In genomic region chr18:79242246-79242645, GRCh38 we compare ENCODE assay signal across 23 cellular contexts.
DNase-seq lines count a peak whose midpoint lies in the region; ATAC-seq and TF ChIP-seq lines count a peak whose summit lies in the region.
"Had no signal": no experiment of that assay in that cellular context is flagged by ENCODE, and none has a peak within 500 bp of the region (broad histone marks: within the 10 kb centered on the region; RNA-seq: fewer than 3 reads in every experiment).

No MANE protein-coding gene starts in this region.

- intact Hi-C loops in left ventricle myocardium superior (cut with micrococcal nuclease): no loop called here
- intact Hi-C loops in cardiac septum (cut with DNase I): loop anchor here (10.0 kb wide), 1 partner anchor 367 kb away; no protein-coding TSS in a partner anchor

- H3K27me3 ChIP-seq in DOHH2 (ENCODE audit: control insufficient read depth, low read length): no peaks in the 10 kb centered on the region
- H3K27me3 ChIP-seq: ascending aorta, tibial artery had no signal

- peak overlapping the region; percentile 85 for H3K27ac ChIP-seq in DOHH2 (ENCODE audit: low read depth, low read length)
- H3K27ac ChIP-seq: ascending aorta, RWPE1, tibial artery had no signal

- no peaks in the 10 kb centered on the region for H3K36me3 ChIP-seq in DOHH2 (ENCODE audit: control insufficient read depth, low read length)
- H3K36me3 ChIP-seq: tibial artery had no signal

- H3K9me3 ChIP-seq in DOHH2 (ENCODE audit: control insufficient read depth, insufficient read depth, low read length): no peaks in the 10 kb centered on the region
- H3K9me3 ChIP-seq: ascending aorta, tibial artery had no signal

- no peaks in the 10 kb centered on the region for H4K20me1 ChIP-seq in DOHH2 (ENCODE audit: control insufficient read depth, insufficient read depth, low read depth, low read length)

- no peaks in the 10 kb centered on the region for H3K9me2 ChIP-seq in DOHH2 (replicated peaks; ENCODE audit: control insufficient read depth, low read length)

- peak overlapping the region; percentile 62 for H3K4me2 ChIP-seq in DOHH2 (ENCODE audit: low read length)
- H3K4me2 ChIP-seq: smooth muscle cell had no signal

- peaks cover 12% of the 10 kb centered on the region for H3F3A ChIP-seq in DOHH2 (ENCODE audit: control insufficient read depth, insufficient read depth)

- H3K27ac Mint-ChIP-seq in glutamatergic neuron (ENCODE audit: unreplicated experiment): peak overlapping the region; percentile 41
- H3K27ac Mint-ChIP-seq: activated CD8-positive, alpha-beta T cell treated with anti-CD3 and anti-CD28 coated beads, Interleukin-2, amount 10 ng/mL, durations not matched to agents 7 days and 5 days; activated naive CD8-positive, alpha-beta T cell treated with anti-CD3 and anti-CD28 coated beads for 36 hours; naive thymus-derived CD4-positive, alpha-beta T cell had no signal

- H3K36me3 Mint-ChIP-seq in glutamatergic neuron (ENCODE audit: unreplicated experiment): no peaks in the 10 kb centered on the region
- H3K36me3 Mint-ChIP-seq: activated naive CD8-positive, alpha-beta T cell treated with anti-CD3 and anti-CD28 coated beads for 36 hours had no signal

- peaks cover 52% of the 10 kb centered on the region for H3K4me1 ChIP-seq in DOHH2 (ENCODE audit: control insufficient read depth, low read length)
- H3K4me1 ChIP-seq: ascending aorta had no signal

- peak; percentile 11 for DNase-seq in NCI-H1092 (lab: John Stamatoyannopoulos, UW)
- peak; percentile 89 for DNase-seq in NCI-H748 treated with DMSO at 0.1 percent for 48 hours (lab: John Stamatoyannopoulos, UW)
- no peak for DNase-seq in glutamatergic neuron
- no peak for DNase-seq in OCI-M2 (lab: John Stamatoyannopoulos, UW; ENCODE audit: unreplicated experiment)
- DNase-seq in left ventricle myocardium superior: no peak
- DNase-seq in cardiac septum (ENCODE audit: low spot score): no peak
- DNase-seq in amygdala (lab: John Stamatoyannopoulos, UW): no peak
- DNase-seq: activated CD4-positive, alpha-beta T cell treated with anti-CD3 and anti-CD28 coated beads for 1 hour; activated CD8-positive, alpha-beta T cell treated with anti-CD3 and anti-CD28 coated beads, Interleukin-2, amount 10 ng/mL, durations not matched to agents 7 days and 5 days; activated naive CD8-positive, alpha-beta T cell treated with anti-CD3 and anti-CD28 coated beads for 36 hours; cerebellar nuclear complex; midbrain; naive thymus-derived CD4-positive, alpha-beta T cell; NCI-H1048; NCI-H2171; occipital lobe; stimulated activated CD4-positive, alpha-beta T cell treated with anti-CD3 and anti-CD28 coated beads, Interleukin-2, amount 100 ng/mL, for 24 hours; tibial artery had no signal

- TF ChIP-seq CTCF in DOHH2 (IDR thresholded peaks at IDR 0.05; ENCODE audit: low read depth, low read length, poor library complexity, severe bottlenecking) (no peak), glutamatergic neuron (IDR thresholded peaks at IDR 0.05; ENCODE audit: partially characterized antibody, unreplicated experiment) (no peak)

- no peaks in the 10 kb centered on the region for H3K79me2 ChIP-seq in DOHH2 (ENCODE audit: control insufficient read depth, low read length)

- peaks cover 5% of the 10 kb centered on the region for H3K27me3 Mint-ChIP-seq in glutamatergic neuron (ENCODE audit: unreplicated experiment)
- H3K27me3 Mint-ChIP-seq: activated naive CD8-positive, alpha-beta T cell treated with anti-CD3 and anti-CD28 coated beads for 36 hours; naive thymus-derived CD4-positive, alpha-beta T cell had no signal

- peak overlapping the region; percentile 65 for H3K4me3 Mint-ChIP-seq in glutamatergic neuron (ENCODE audit: unreplicated experiment)
- H3K4me3 Mint-ChIP-seq: activated CD8-positive, alpha-beta T cell treated with anti-CD3 and anti-CD28 coated beads, Interleukin-2, amount 10 ng/mL, durations not matched to agents 7 days and 5 days; activated naive CD8-positive, alpha-beta T cell treated with anti-CD3 and anti-CD28 coated beads for 36 hours; naive thymus-derived CD4-positive, alpha-beta T cell had no signal

- ATAC-seq in left ventricle myocardium superior: no peak
- ATAC-seq: activated CD8-positive, alpha-beta T cell treated with anti-CD3 and anti-CD28 coated beads, Interleukin-2, amount 10 ng/mL, durations not matched to agents 7 days and 5 days; HepG2; naive thymus-derived CD4-positive, alpha-beta T cell had no signal

- peak overlapping the region; percentile 55 for H3K4me3 ChIP-seq in DOHH2 (ENCODE audit: low read length)
- H3K4me3 ChIP-seq: ascending aorta, smooth muscle cell, tibial artery had no signal

- peaks cover 42% of the 10 kb centered on the region for H3K4me1 Mint-ChIP-seq in glutamatergic neuron (ENCODE audit: low read depth, unreplicated experiment)

- peaks cover 11% of the 10 kb centered on the region for H3K9me3 Mint-ChIP-seq in glutamatergic neuron (ENCODE audit: unreplicated experiment)
- H3K9me3 Mint-ChIP-seq: activated naive CD8-positive, alpha-beta T cell treated with anti-CD3 and anti-CD28 coated beads for 36 hours had no signal

Comparison
In these comparisons a context has a peak if more than half of its experiments do, and no peak if none do; other contexts are left out.
1. DNase-seq: peak in NCI-H1092 (single experiment) and NCI-H748 treated with DMSO at 0.1 percent for 48 hours (single experiment); none in glutamatergic neuron (single experiment), OCI-M2 (single experiment), left ventricle myocardium superior (single experiment), cardiac septum (single experiment) and amygdala (0 of 56).